ENCODE assay signal across 22 cellular contexts in the genomic region with DNA sequence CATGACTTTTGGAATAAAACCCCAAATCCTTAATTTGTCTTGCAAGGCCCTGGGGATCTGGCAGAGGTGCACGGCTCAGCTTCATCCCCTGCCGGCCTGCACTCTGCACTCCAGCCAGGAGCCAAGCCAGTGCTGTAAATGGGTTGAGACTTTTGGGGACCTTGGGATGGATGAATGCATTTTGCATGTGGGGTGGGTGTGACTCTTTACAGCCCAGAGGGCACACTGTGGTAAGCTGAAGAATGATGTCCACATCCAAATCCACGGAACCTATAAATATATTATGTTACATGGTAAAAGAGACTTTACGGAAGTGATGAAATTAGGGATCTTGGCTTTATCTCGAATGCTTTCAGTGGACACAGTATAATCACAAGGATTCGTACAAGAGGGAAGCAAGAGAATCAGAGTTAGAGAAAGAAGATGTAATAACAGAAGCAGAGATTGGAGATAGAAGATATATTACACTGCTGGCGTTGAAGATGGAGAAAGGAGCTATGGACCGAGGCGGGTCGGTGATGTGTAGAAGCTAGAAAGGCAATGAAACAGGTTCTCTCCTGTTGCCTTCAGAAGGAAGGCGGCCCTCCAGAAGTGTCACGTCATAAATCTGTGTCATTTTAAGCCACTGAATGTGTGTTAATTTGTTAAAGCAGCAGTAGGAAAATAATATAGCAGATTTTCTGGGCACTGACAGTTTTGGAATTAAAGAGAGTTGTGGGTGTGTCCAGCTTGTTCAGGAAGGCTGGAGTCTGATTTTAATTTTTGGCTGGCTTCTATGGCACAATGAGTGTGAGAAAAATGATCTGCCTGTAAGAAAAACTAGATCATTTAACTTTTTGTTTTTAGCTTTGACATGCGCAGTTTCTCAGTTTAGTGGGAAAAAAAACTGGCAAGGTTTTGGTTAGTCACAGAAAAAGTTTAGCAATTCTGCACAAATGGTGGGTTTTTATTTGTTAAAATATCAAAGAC.
A peak's percentile ranks its signal among the peaks of the same experiment; 100 is the strongest.
DNase-seq lines count a peak whose midpoint lies in the region; TF ChIP-seq lines count a peak whose summit lies in the region.
"Had no signal": no experiment of that assay in that cellular context is flagged by ENCODE, and none has a peak within 500 bp of the region (broad histone marks: within the 10 kb centered on the region; RNA-seq: fewer than 3 reads in every experiment).

No MANE protein-coding gene starts in this region.

- H3K27ac Mint-ChIP-seq in activated naive CD8-positive, alpha-beta T cell treated with anti-CD3 and anti-CD28 coated beads for 36 hours: no peak overlapping the region
- H3K27ac Mint-ChIP-seq: T-helper 1 cell treated with Interleukin-12 subunit alpha and Interleukin-12 subunit beta and Interleukin-4 antibody, amounts not matched to agents 30 μg/mL and 1 μg/mL, for 36 hours had no signal

- no peak for TF ChIP-seq CTCF in left ventricle myocardium inferior (IDR thresholded peaks at IDR 0.05; ENCODE audit: borderline replicate concordance)
- no peak for TF ChIP-seq CTCF in prostate gland (IDR thresholded peaks at IDR 0.05)
- TF ChIP-seq CTCF in vagina (IDR thresholded peaks at IDR 0.05): no peak

- H3K4me3 Mint-ChIP-seq in activated naive CD8-positive, alpha-beta T cell treated with anti-CD3 and anti-CD28 coated beads for 36 hours: no peak overlapping the region
- H3K4me3 Mint-ChIP-seq: T-helper 1 cell treated with Interleukin-12 subunit alpha and Interleukin-12 subunit beta and Interleukin-4 antibody, amounts not matched to agents 30 μg/mL and 1 μg/mL, for 36 hours had no signal

- H3K9me3 Mint-ChIP-seq in activated naive CD8-positive, alpha-beta T cell treated with anti-CD3 and anti-CD28 coated beads for 36 hours: peaks cover 2% of the 10 kb centered on the region

- no peaks in the 10 kb centered on the region for H3K4me1 Mint-ChIP-seq in activated naive CD8-positive, alpha-beta T cell treated with anti-CD3 and anti-CD28 coated beads for 36 hours

- no peaks in the 10 kb centered on the region for H3K36me3 Mint-ChIP-seq in activated naive CD8-positive, alpha-beta T cell treated with anti-CD3 and anti-CD28 coated beads for 36 hours

- TF ChIP-seq POLR2A in prostate gland (IDR thresholded peaks at IDR 0.05) (no peak), vagina (IDR thresholded peaks at IDR 0.05) (no peak)

- 61 to 74% methylated on average over 13 of the region's 13 CpGs for WGBS in esophagus, 2 donors
- 44% methylated on average over 13 of the region's 13 CpGs for WGBS in prostate gland

- intact Hi-C loops in left ventricle myocardium inferior (cut with micrococcal nuclease): no loop called here
- intact Hi-C loops in prostate gland (cut with DNase I): loop anchor here (5.0 kb wide), 1 partner anchor 45 kb away; no protein-coding TSS in a partner anchor
- intact Hi-C loops in vagina (cut with DNase I): no loop called here

- DNase-seq in left ventricle myocardium inferior (no peak), prostate gland (ENCODE audit: low spot score) (no peak), vagina (ENCODE audit: extremely low spot score in 2 of 2) (no peak), occipital lobe (lab: John Stamatoyannopoulos, UW) (no peak), cortex of kidney (lab: John Stamatoyannopoulos, UW) (no peak)
- DNase-seq in activated naive CD8-positive, alpha-beta T cell treated with anti-CD3 and anti-CD28 coated beads for 36 hours: no peak
- DNase-seq: activated CD4-positive, alpha-beta T cell treated with anti-CD3 and anti-CD28 coated beads, Interleukin-2, amount 50 U/mL, for 4 hours; activated gamma-delta T cell; BE2C; COR-L47; foreskin fibroblast; KBM-7; left colon; MV-4-11; NCI-H187; NCI-H226; PC-3; SJCRH30; spleen had no signal

- H3K27me3 Mint-ChIP-seq in activated naive CD8-positive, alpha-beta T cell treated with anti-CD3 and anti-CD28 coated beads for 36 hours: no peaks in the 10 kb centered on the region

- H3K4me3 ChIP-seq in esophagus (ENCODE audit: low read depth in 1 of 2, low read length in 2 of 2) (no peak overlapping the region), left ventricle myocardium inferior (no peak overlapping the region), prostate gland (no peak overlapping the region), vagina (no peak overlapping the region)
- H3K4me3 ChIP-seq: SJCRH30, spleen had no signal

- no peaks in the 10 kb centered on the region for H3K4me1 ChIP-seq in esophagus (ENCODE audit: control insufficient read depth in 2 of 2, insufficient read depth in 2 of 2, low read length in 1 of 2)
- H3K4me1 ChIP-seq in left ventricle myocardium inferior: peaks cover 20% of the 10 kb centered on the region
- no peaks in the 10 kb centered on the region for H3K4me1 ChIP-seq in prostate gland (replicated peaks)
- H3K4me1 ChIP-seq in vagina: peaks cover 26% of the 10 kb centered on the region
- H3K4me1 ChIP-seq: BE2C, parathyroid adenoma, SJCRH30, spleen had no signal

- H3K27ac ChIP-seq in esophagus (ENCODE audit: low read depth in 2 of 2, low read length in 1 of 2): peak overlapping the region; percentile 11 to 46
- H3K27ac ChIP-seq in left ventricle myocardium inferior (replicated peaks): peak overlapping the region; percentile 49
- H3K27ac ChIP-seq in prostate gland: peak overlapping the region; percentile 5 to 36
- H3K27ac ChIP-seq in vagina: peak overlapping the region; percentile 64
- H3K27ac ChIP-seq: parathyroid adenoma, SJCRH30 had no signal

- H3K9me3 ChIP-seq in esophagus (ENCODE audit: control insufficient read depth in 2 of 2, insufficient read depth in 1 of 2, low read depth in 1 of 2, low read length in 1 of 2) (no peaks in the 10 kb centered on the region), left ventricle myocardium inferior (replicated peaks) (peaks cover 8% of the 10 kb centered on the region), prostate gland (no peaks in the 10 kb centered on the region), vagina (no peaks in the 10 kb centered on the region)
- H3K9me3 ChIP-seq: BE2C, SJCRH30 had no signal

- H3K36me3 ChIP-seq in esophagus (ENCODE audit: control insufficient read depth in 2 of 2, insufficient read depth in 2 of 2, low read length in 1 of 2): no peaks in the 10 kb centered on the region
- H3K36me3 ChIP-seq in left ventricle myocardium inferior: peaks cover 4% of the 10 kb centered on the region
- no peaks in the 10 kb centered on the region for H3K36me3 ChIP-seq in prostate gland
- H3K36me3 ChIP-seq in vagina: no peaks in the 10 kb centered on the region
- H3K36me3 ChIP-seq: BE2C, SJCRH30, spleen had no signal

- H3K27me3 ChIP-seq in esophagus (ENCODE audit: control insufficient read depth in 1 of 2, insufficient read depth in 2 of 2, low read length in 2 of 2) (no peaks in the 10 kb centered on the region), left ventricle myocardium inferior (ENCODE audit: low read depth) (no peaks in the 10 kb centered on the region), prostate gland (replicated peaks; ENCODE audit: insufficient read depth) (no peaks in the 10 kb centered on the region), vagina (no peaks in the 10 kb centered on the region)
- H3K27me3 ChIP-seq: BE2C, SJCRH30, spleen had no signal
